ENCODE assay signal across 13 cellular contexts in genomic region chr2:467892-468630, GRCh38.
A peak's percentile ranks its signal among the peaks of the same experiment; 100 is the strongest.
DNase-seq lines count a peak whose midpoint lies in the region; ATAC-seq and TF ChIP-seq lines count a peak whose summit lies in the region.
"Had no signal": no experiment of that assay in that cellular context is flagged by ENCODE, and none has a peak within 500 bp of the region (broad histone marks: within the 10 kb centered on the region; RNA-seq: fewer than 3 reads in every experiment).

No MANE protein-coding gene starts in this region.

- H3K27me3 Mint-ChIP-seq in MCF 10A (ENCODE audit: insufficient read depth, unreplicated experiment), result peaks cover 11% of the 10 kb centered on the region
- peaks cover 37 to 59% of the 10 kb centered on the region in 2 donors for H3K27me3 Mint-ChIP-seq in natural killer cell (ENCODE audit: low read depth in 2 of 2)
- peaks cover 13 to 40% (median 27%) of the 10 kb centered on the region in 3 donors for H3K27me3 Mint-ChIP-seq in CD14-positive monocyte (ENCODE audit: low read depth in 3 of 3)

- H3K4me1 ChIP-seq in breast epithelium (no peaks in the 10 kb centered on the region), foreskin keratinocyte (no peaks in the 10 kb centered on the region), vagina (peaks cover 7% of the 10 kb centered on the region)

- H3K27me3 ChIP-seq in breast epithelium (peaks cover 4 to 23% of the 10 kb centered on the region in 2 donors), foreskin keratinocyte (peaks cover 39% of the 10 kb centered on the region), vagina (peaks cover 6% of the 10 kb centered on the region)

- H3K36me3 Mint-ChIP-seq in MCF 10A (ENCODE audit: insufficient read depth, unreplicated experiment) (no peaks in the 10 kb centered on the region), natural killer cell (peaks cover 7% of the 10 kb centered on the region), CD14-positive monocyte (peaks cover 0 to 2% of the 10 kb centered on the region in 2 donors)

- intact Hi-C loops in breast epithelium (cut with DNase I; ENCODE audit: low total_unique reads) (no loop called here), MCF 10A (cut with micrococcal nuclease) (no loop called here), natural killer cell (cut with micrococcal nuclease) (no loop called here), vagina (cut with DNase I) (no loop called here), CD14-positive monocyte (cut with micrococcal nuclease) (no loop called here)

- H3K27ac ChIP-seq in breast epithelium (no peak overlapping the region), foreskin keratinocyte (no peak overlapping the region), vagina (no peak overlapping the region)
- H3K27ac ChIP-seq: upper lobe of left lung had no signal

- H3K27ac Mint-ChIP-seq in MCF 10A (ENCODE audit: low read depth, unreplicated experiment), result no peak overlapping the region
- no peak overlapping the region for H3K27ac Mint-ChIP-seq in natural killer cell
- H3K27ac Mint-ChIP-seq in CD14-positive monocyte, result no peak overlapping the region
- H3K27ac Mint-ChIP-seq: activated CD8-positive, alpha-beta T cell treated with anti-CD3 and anti-CD28 coated beads for 36 hours; activated naive CD4-positive, alpha-beta T cell treated with anti-CD3 and anti-CD28 coated beads for 36 hours had no signal

- POLR2A ChIA-PET in MCF 10A (lab: Yijun Ruan, JAX), result interaction anchor here (0.6 kb wide), 1 partner anchor 81 kb away, joined by 3 read pairs; no protein-coding TSS in a partner anchor

- TF ChIP-seq POLR2A in breast epithelium (IDR thresholded peaks at IDR 0.05), result no peak
- no peak for TF ChIP-seq POLR2A in vagina (IDR thresholded peaks at IDR 0.05)

- no peak for DNase-seq in breast epithelium (ENCODE audit: low spot score in 2 of 2)
- DNase-seq in MCF 10A (ENCODE audit: unreplicated experiment), result no peak
- DNase-seq in foreskin keratinocyte, result no peak
- no peak for DNase-seq in natural killer cell
- no peak for DNase-seq in vagina (ENCODE audit: extremely low spot score in 2 of 2)
- no peak for DNase-seq in SIG-M5 (lab: John Stamatoyannopoulos, UW)
- DNase-seq in HK-2 (ENCODE audit: unreplicated experiment), result no peak
- DNase-seq in CD14-positive monocyte (ENCODE audit: low spot score), result no peak
- DNase-seq: activated CD8-positive, alpha-beta T cell treated with anti-CD3 and anti-CD28 coated beads for 36 hours; activated naive CD4-positive, alpha-beta T cell treated with anti-CD3 and anti-CD28 coated beads for 36 hours; NCI-H1092 had no signal

- peak; percentile 30 for ATAC-seq in foreskin keratinocyte
- no peak for ATAC-seq in natural killer cell
- ATAC-seq: activated CD8-positive, alpha-beta T cell treated with anti-CD3 and anti-CD28 coated beads for 36 hours; Panc1 had no signal

- no peak for TF ChIP-seq CTCF in breast epithelium (IDR thresholded peaks at IDR 0.05)
- no peak for TF ChIP-seq CTCF in MCF 10A (IDR thresholded peaks at IDR 0.05; ENCODE audit: unreplicated experiment)
- TF ChIP-seq CTCF in foreskin keratinocyte (conservative IDR thresholded peaks at IDR 0.05), result no peak
- TF ChIP-seq CTCF in natural killer cell (IDR thresholded peaks at IDR 0.05), result no peak
- TF ChIP-seq CTCF in vagina (IDR thresholded peaks at IDR 0.05), result no peak
- TF ChIP-seq CTCF in CD14-positive monocyte (IDR thresholded peaks at IDR 0.05), result no peak

- H3K4me1 Mint-ChIP-seq in MCF 10A (ENCODE audit: insufficient read depth, unreplicated experiment) (no peaks in the 10 kb centered on the region), natural killer cell (peaks cover 6 to 9% of the 10 kb centered on the region in 2 donors), CD14-positive monocyte (no peaks in the 10 kb centered on the region)

- H3K4me3 Mint-ChIP-seq in MCF 10A (ENCODE audit: unreplicated experiment) (no peak overlapping the region), natural killer cell (peak overlapping the region; percentile 58), CD14-positive monocyte (peak overlapping the region in 1 of 2 donors; percentile 84)
- H3K4me3 Mint-ChIP-seq: activated CD8-positive, alpha-beta T cell treated with anti-CD3 and anti-CD28 coated beads for 36 hours; activated naive CD4-positive, alpha-beta T cell treated with anti-CD3 and anti-CD28 coated beads for 36 hours had no signal

- H3K9me3 Mint-ChIP-seq in MCF 10A (ENCODE audit: unreplicated experiment) (peaks cover 5% of the 10 kb centered on the region), natural killer cell (peaks cover 2 to 5% of the 10 kb centered on the region in 2 donors), CD14-positive monocyte (peaks cover 3 to 21% (median 12%) of the 10 kb centered on the region in 7 donors)

- H3K9me3 ChIP-seq in breast epithelium (no peaks in the 10 kb centered on the region), vagina (no peaks in the 10 kb centered on the region)
- H3K9me3 ChIP-seq: upper lobe of left lung had no signal

- no TSS peak for BruUV-seq in MCF 10A (replicated peaks; lab: Mats Ljungman, UMichigan)

- H3K36me3 ChIP-seq in breast epithelium (no peaks in the 10 kb centered on the region), vagina (no peaks in the 10 kb centered on the region)
- H3K36me3 ChIP-seq: upper lobe of left lung had no signal

- peak overlapping the region; percentile 3 to 49 (median 15) for H3K4me3 ChIP-seq in breast epithelium
- H3K4me3 ChIP-seq in vagina, result peak overlapping the region; percentile 12 to 28

- CTCF ChIA-PET in MCF 10A (lab: Yijun Ruan, JAX), result no interaction called here
